9 cellular contexts compared by ENCODE assay signal in genomic region chr6:43021270-43022047, GRCh38. TPM values are rescaled to one million over a fixed set of nuclear protein-coding genes. Genes with fewer than 3 reads are reported as not detected.
A peak's percentile ranks its signal among the peaks of the same experiment; 100 is the strongest.
DNase-seq lines count a peak whose midpoint lies in the region; ATAC-seq and FAIRE-seq lines count a peak whose summit lies in the region.
"Had no signal": no experiment of that assay in that cellular context is flagged by ENCODE, and none has a peak within 500 bp of the region (broad histone marks: within the 10 kb centered on the region; RNA-seq: fewer than 3 reads in every experiment).

Gene RRP36, plus strand, starts transcription at chr6:43021623. Its CDS starts 32 bp downstream, at chr6:43021655.

- peaks cover 52% of the 10 kb centered on the region for H3K36me3 ChIP-seq in HUES6 (ENCODE audit: control insufficient read depth, insufficient read depth, low read length)

- peak within 1 kb of the TSS; percentile 98 for H3K4me3 Mint-ChIP-seq in activated T-helper 1 cell treated with anti-CD3 and anti-CD28 coated beads, Interleukin-12 subunit alpha, Interleukin-12 subunit beta, Interleukin-2, Interleukin-4 antibody, amounts not matched to agents 30 ng/mL and 10 ng/mL and 1 ng/mL, durations not matched to agents 14 hours and 24 hours and 36 hours
- peak within 1 kb of the TSS; percentile 89 to 99 (median 96) for H3K4me3 Mint-ChIP-seq in naive B cell
- H3K4me3 Mint-ChIP-seq in stimulated activated effector memory CD8-positive, alpha-beta T cell treated with anti-CD3 and anti-CD28 coated beads, Interleukin-12 subunit alpha, Interleukin-12 subunit beta, amount 100 ng/mL, for 72 hours: peak within 1 kb of the TSS; percentile 88

- no peak for FAIRE-seq in RCC 7860 (lab: Jason Lieb, UNC)
- FAIRE-seq: TTC549 had no signal

- ATAC-seq in GM19397 (IDR thresholded peaks at IDR 0.05; ENCODE audit: unreplicated experiment) (peak; percentile 78), naive B cell (ENCODE audit: low read depth in 2 of 2) (peak; percentile 87 to 91)
- peak; percentile 87 for ATAC-seq in stimulated activated effector memory CD8-positive, alpha-beta T cell treated with anti-CD3 and anti-CD28 coated beads, Interleukin-12 subunit alpha, Interleukin-12 subunit beta, amount 100 ng/mL, for 72 hours

- H3K27ac Mint-ChIP-seq in activated T-helper 1 cell treated with anti-CD3 and anti-CD28 coated beads, Interleukin-12 subunit alpha, Interleukin-12 subunit beta, Interleukin-2, Interleukin-4 antibody, amounts not matched to agents 30 ng/mL and 10 ng/mL and 1 ng/mL, durations not matched to agents 14 hours and 24 hours and 36 hours: peak within 1 kb of the TSS; percentile 87
- peak within 1 kb of the TSS in 5 of 6 donors; percentile 74 to 96 (median 93) for H3K27ac Mint-ChIP-seq in naive B cell
- peak within 1 kb of the TSS; percentile 90 for H3K27ac Mint-ChIP-seq in stimulated activated effector memory CD8-positive, alpha-beta T cell treated with anti-CD3 and anti-CD28 coated beads, Interleukin-12 subunit alpha, Interleukin-12 subunit beta, amount 100 ng/mL, for 72 hours

- intact Hi-C loops in activated T-helper 1 cell treated with anti-CD3 and anti-CD28 coated beads, Interleukin-12 subunit alpha, Interleukin-12 subunit beta, Interleukin-2, Interleukin-4 antibody, amounts not matched to agents 30 ng/mL and 10 ng/mL and 1 ng/mL, durations not matched to agents 14 hours and 24 hours and 36 hours (cut with micrococcal nuclease): loop anchor here (1.0 to 2.0 kb wide), 2 partner anchors 8 to 121 kb away; partner anchors contain the start of gene MEA1

- peak within 1 kb of the TSS; percentile 96 for H3K9ac ChIP-seq in HUES6 (ENCODE audit: low read length)

- no peaks in the 10 kb centered on the region for H3K9me3 ChIP-seq in HUES6 (ENCODE audit: control insufficient read depth, insufficient read depth, low read depth, low read length)

- peak in 13 of 14 donors; percentile 27 to 85 (median 61) for DNase-seq in C1 segment of cervical spinal cord (lab: John Stamatoyannopoulos, UW)
- peak; percentile 31 for DNase-seq in RCC 7860 (ENCODE audit: low spot score)
- DNase-seq in activated T-helper 1 cell treated with anti-CD3 and anti-CD28 coated beads, Interleukin-12 subunit alpha, Interleukin-12 subunit beta, Interleukin-2, Interleukin-4 antibody, amounts not matched to agents 30 ng/mL and 10 ng/mL and 1 ng/mL, durations not matched to agents 14 hours and 24 hours and 36 hours (ENCODE audit: low spot score): peak; percentile 64
- DNase-seq in fibroblast of gingiva (ENCODE audit: low read depth): peak; percentile 74
- peak; percentile 55 for DNase-seq in naive B cell
- peak; percentile 46 to 79 for DNase-seq in stimulated activated effector memory CD8-positive, alpha-beta T cell treated with anti-CD3 and anti-CD28 coated beads, Interleukin-12 subunit alpha, Interleukin-12 subunit beta, amount 100 ng/mL, for 72 hours (ENCODE audit: low spot score in 2 of 2)

- H3K9me3 Mint-ChIP-seq in activated T-helper 1 cell treated with anti-CD3 and anti-CD28 coated beads, Interleukin-12 subunit alpha, Interleukin-12 subunit beta, Interleukin-2, Interleukin-4 antibody, amounts not matched to agents 30 ng/mL and 10 ng/mL and 1 ng/mL, durations not matched to agents 14 hours and 24 hours and 36 hours: no peaks in the 10 kb centered on the region
- H3K9me3 Mint-ChIP-seq in naive B cell: no peaks in the 10 kb centered on the region
- H3K9me3 Mint-ChIP-seq in stimulated activated effector memory CD8-positive, alpha-beta T cell treated with anti-CD3 and anti-CD28 coated beads, Interleukin-12 subunit alpha, Interleukin-12 subunit beta, amount 100 ng/mL, for 72 hours: no peaks in the 10 kb centered on the region

- peak within 1 kb of the TSS; percentile 93 for H3K4me3 ChIP-seq in HUES6 (ENCODE audit: low read depth, low read length)

- peak within 1 kb of the TSS; percentile 76 for H3K27ac ChIP-seq in HUES6 (ENCODE audit: low read depth, low read length)

- H3K36me3 Mint-ChIP-seq in activated T-helper 1 cell treated with anti-CD3 and anti-CD28 coated beads, Interleukin-12 subunit alpha, Interleukin-12 subunit beta, Interleukin-2, Interleukin-4 antibody, amounts not matched to agents 30 ng/mL and 10 ng/mL and 1 ng/mL, durations not matched to agents 14 hours and 24 hours and 36 hours (ENCODE audit: low read depth): peaks cover 37% of the 10 kb centered on the region
- H3K36me3 Mint-ChIP-seq in naive B cell: peaks cover 8 to 37% of the 10 kb centered on the region in 2 donors
- peaks cover 92% of the 10 kb centered on the region for H3K36me3 Mint-ChIP-seq in stimulated activated effector memory CD8-positive, alpha-beta T cell treated with anti-CD3 and anti-CD28 coated beads, Interleukin-12 subunit alpha, Interleukin-12 subunit beta, amount 100 ng/mL, for 72 hours

- peaks cover 5% of the 10 kb centered on the region; the same call in 1 of the 2 replicates for H3K4me1 ChIP-seq in HUES6 (ENCODE audit: control insufficient read depth, insufficient read depth, low read length)

- H3K4me1 Mint-ChIP-seq in activated T-helper 1 cell treated with anti-CD3 and anti-CD28 coated beads, Interleukin-12 subunit alpha, Interleukin-12 subunit beta, Interleukin-2, Interleukin-4 antibody, amounts not matched to agents 30 ng/mL and 10 ng/mL and 1 ng/mL, durations not matched to agents 14 hours and 24 hours and 36 hours (ENCODE audit: low read depth): peaks cover 34% of the 10 kb centered on the region
- H3K4me1 Mint-ChIP-seq in naive B cell: peaks cover 25 to 50% (median 46%) of the 10 kb centered on the region in 3 donors
- H3K4me1 Mint-ChIP-seq in stimulated activated effector memory CD8-positive, alpha-beta T cell treated with anti-CD3 and anti-CD28 coated beads, Interleukin-12 subunit alpha, Interleukin-12 subunit beta, amount 100 ng/mL, for 72 hours: peaks cover 42% of the 10 kb centered on the region

- no peaks in the 10 kb centered on the region for H3K27me3 ChIP-seq in HUES6 (ENCODE audit: control insufficient read depth, insufficient read depth, low read length)

- H3K27me3 Mint-ChIP-seq in activated T-helper 1 cell treated with anti-CD3 and anti-CD28 coated beads, Interleukin-12 subunit alpha, Interleukin-12 subunit beta, Interleukin-2, Interleukin-4 antibody, amounts not matched to agents 30 ng/mL and 10 ng/mL and 1 ng/mL, durations not matched to agents 14 hours and 24 hours and 36 hours (ENCODE audit: insufficient read depth): no peaks in the 10 kb centered on the region
- H3K27me3 Mint-ChIP-seq in naive B cell: no peaks in the 10 kb centered on the region

RNA-seq across cellular contexts. Expression of gene RRP36, which starts in this region (rescaled TPM):
- total RNA-seq in activated T-helper 1 cell treated with anti-CD3 and anti-CD28 coated beads, Interleukin-12 subunit alpha, Interleukin-12 subunit beta, Interleukin-2, Interleukin-4 antibody, amounts not matched to agents 30 ng/mL and 10 ng/mL and 1 ng/mL, durations not matched to agents 14 hours and 24 hours and 36 hours: 86.1 and 89.9 TPM in 2 replicates
- 10 to 100 TPM; 27.8 to 55.0 (median 39.8) TPM for polyA plus RNA-seq in naive B cell (ENCODE audit: low read depth in 6 of 6)

Comparison
In these comparisons a context has a peak if more than half of its experiments do, and no peak if none do; other contexts are left out.
1. Peak in every context shown above with its lines: DNase-seq, ATAC-seq, H3K4me3 ChIP-seq and H3K27ac ChIP-seq.